In the genomic region with DNA sequence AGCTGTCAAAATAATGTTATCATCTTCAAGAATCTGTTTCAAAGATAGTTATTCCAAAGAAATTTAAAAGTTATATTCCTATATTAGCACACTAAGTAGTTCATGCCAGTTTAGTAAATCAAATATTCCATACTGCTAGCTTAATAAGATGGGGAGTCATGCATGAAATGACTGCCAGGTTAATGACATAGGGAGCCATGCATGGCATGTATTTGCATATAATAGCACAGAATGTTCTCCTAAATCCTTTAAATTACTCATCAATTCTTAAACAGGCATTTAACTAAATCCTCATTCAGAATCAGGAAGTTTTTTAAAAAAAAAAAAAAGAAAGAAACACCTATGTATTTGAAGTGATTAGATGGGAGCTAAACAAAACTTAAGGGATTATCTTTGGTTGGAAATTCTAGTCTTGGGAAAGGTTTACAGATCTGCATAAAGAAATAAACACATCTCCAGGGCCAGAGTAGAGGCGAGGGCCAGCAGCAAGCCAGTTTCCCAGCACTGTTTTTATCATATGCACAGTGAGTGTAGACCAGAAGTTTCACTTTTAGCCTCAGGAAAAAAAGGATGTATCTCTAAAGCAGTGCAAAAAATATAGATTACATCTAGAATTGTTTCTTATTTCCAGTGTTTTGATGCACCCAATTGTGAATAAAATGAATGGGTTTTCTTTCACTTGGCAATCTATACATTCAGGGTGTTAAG, we compare ENCODE assay signal across 1 cellular context.
TF ChIP-seq lines count a peak whose summit lies in the region.

No MANE protein-coding gene starts in this region.

TF ChIP-seq in IMR-90, 13 proteins besides CTCF, POLR2A, EP300 and RAD21 (continued from another document):
- TF ChIP-seq CEBPB (IDR thresholded peaks at IDR 0.05; ENCODE audit: low read depth, low read length), result no peak
- TF ChIP-seq BHLHE40 (IDR thresholded peaks at IDR 0.05; ENCODE audit: low read depth, low read length), result no peak
